In the genomic region with DNA sequence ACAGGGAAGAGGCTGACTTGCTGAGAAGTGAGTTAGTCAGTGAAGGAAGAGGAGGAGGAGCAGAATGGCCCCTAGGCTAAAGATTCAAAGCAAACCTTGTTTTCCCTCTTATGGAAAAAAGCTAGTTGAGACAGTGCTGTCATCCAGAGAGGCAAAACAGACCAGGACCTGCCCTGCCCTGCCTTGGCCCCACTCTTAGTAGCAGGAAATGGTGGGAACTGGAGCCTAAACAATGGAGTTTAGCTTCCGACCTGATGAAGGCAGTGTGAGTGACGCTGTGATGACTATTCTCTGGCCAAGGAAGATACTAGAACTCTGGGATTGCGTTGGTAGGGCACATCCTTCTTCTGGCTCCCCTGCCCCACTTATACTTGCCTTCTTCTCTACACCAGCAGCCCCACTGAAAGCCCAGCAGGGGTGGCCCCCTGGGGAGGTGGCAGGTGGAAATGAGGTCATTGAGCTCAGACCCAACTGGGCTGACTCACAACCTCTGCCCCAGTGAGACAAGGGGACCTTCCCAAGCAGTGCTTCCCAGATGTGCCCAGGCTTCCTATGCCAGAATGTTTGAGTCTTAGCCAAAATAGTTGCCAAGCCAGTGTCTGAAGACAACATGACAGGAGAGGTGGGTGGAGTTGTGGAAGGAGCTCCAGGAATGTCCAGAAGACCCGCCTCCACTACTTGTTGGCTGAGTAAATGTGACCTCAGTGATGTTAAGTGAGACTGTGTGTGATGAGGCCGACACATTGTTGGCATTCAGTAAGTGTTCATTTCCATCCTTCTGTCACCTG, we compare ENCODE assay signal across 8 cellular contexts. TPM values are rescaled to one million over a fixed set of nuclear protein-coding genes. Genes with fewer than 3 reads are reported as not detected.
DNase-seq lines count a peak whose midpoint lies in the region; TF ChIP-seq lines count a peak whose summit lies in the region.

No MANE protein-coding gene starts in this region.

- H3K27me3 ChIP-seq in SJSA1 (replicated peaks): no peaks in the 10 kb centered on the region
- H3K27me3 ChIP-seq in muscle layer of colon (ENCODE audit: control insufficient read depth in 1 of 2, insufficient read depth in 2 of 2, low read length in 2 of 2): peaks cover 0 to 5% of the 10 kb centered on the region in 2 donors

- peak; percentile 94 for DNase-seq in Daoy (ENCODE audit: low read depth)
- DNase-seq in HFF-Myc (ENCODE audit: extremely low read depth, low read depth): peak; percentile 82
- DNase-seq in SJSA1 (ENCODE audit: low read depth in 1 of 2, low spot score in 2 of 2): peak; percentile 37 to 50
- DNase-seq in cardiac fibroblast (ENCODE audit: low read depth in 2 of 2): peak; percentile 85 to 88
- no peak for DNase-seq in midbrain (lab: John Stamatoyannopoulos, UW)
- no peak for DNase-seq in RKO (ENCODE audit: low spot score)
- DNase-seq in NCI-H1694 treated with DMSO at 0.1 percent for 48 hours (lab: John Stamatoyannopoulos, UW): no peak

- H3K9me3 ChIP-seq in SJSA1 (replicated peaks): no peaks in the 10 kb centered on the region
- H3K9me3 ChIP-seq in muscle layer of colon (ENCODE audit: low read length): no peaks in the 10 kb centered on the region

- TF ChIP-seq CTCF in HFF-Myc (IDR thresholded peaks at IDR 0.05; ENCODE audit: low read depth, low read length, missing control alignments) (no peak), cardiac fibroblast (IDR thresholded peaks at IDR 0.05; ENCODE audit: low read depth, low read length) (no peak)

- no peak overlapping the region for H3K9ac ChIP-seq in muscle layer of colon (ENCODE audit: low read length)

- H3K4me1 ChIP-seq in SJSA1 (replicated peaks) (peaks cover 23% of the 10 kb centered on the region), muscle layer of colon (ENCODE audit: insufficient read depth, low read length) (peaks cover 39% of the 10 kb centered on the region)

- no peak overlapping the region for H3K4me3 ChIP-seq in HFF-Myc (replicated peaks; ENCODE audit: low read depth, low read length)
- H3K4me3 ChIP-seq in SJSA1: no peak overlapping the region
- no peak overlapping the region for H3K4me3 ChIP-seq in cardiac fibroblast (replicated peaks in 1 of 2; ENCODE audit: low read depth in 2 of 2, low read length in 2 of 2)
- H3K4me3 ChIP-seq in muscle layer of colon (ENCODE audit: low read depth in 1 of 2, low read length in 2 of 2): no peak overlapping the region

- H3K27ac ChIP-seq in SJSA1 (peak overlapping the region; percentile 31; the same call in 1 of the 2 replicates), muscle layer of colon (ENCODE audit: low read depth, low read length) (peak overlapping the region; percentile 82)

- peaks cover 11% of the 10 kb centered on the region; the same call in 1 of the 2 replicates for H3K36me3 ChIP-seq in SJSA1
- H3K36me3 ChIP-seq in muscle layer of colon (ENCODE audit: insufficient read depth, low read length): no peaks in the 10 kb centered on the region

RNA-seq across cellular contexts. Expression of gene MSN, which starts 38.8 kb away (rescaled TPM):
- 300 and 316 TPM in 2 replicates for total RNA-seq in Daoy (2014; rRNA removed; shearing (Covaris generic))
- total RNA-seq in SJSA1 (2014; rRNA removed; shearing (Covaris generic)): 296 and 381 TPM in 2 replicates

Comparison
In these comparisons a context has a peak if more than half of its experiments do, and no peak if none do; other contexts are left out.
1. DNase-seq: peak in Daoy (single experiment), HFF-Myc (single experiment), SJSA1 (2 of 2) and cardiac fibroblast (2 of 2); none in midbrain (single experiment), RKO (single experiment) and NCI-H1694 treated with DMSO at 0.1 percent for 48 hours (single experiment).